Comparison of ENCODE assay signal across 30 cellular contexts in the genomic region with DNA sequence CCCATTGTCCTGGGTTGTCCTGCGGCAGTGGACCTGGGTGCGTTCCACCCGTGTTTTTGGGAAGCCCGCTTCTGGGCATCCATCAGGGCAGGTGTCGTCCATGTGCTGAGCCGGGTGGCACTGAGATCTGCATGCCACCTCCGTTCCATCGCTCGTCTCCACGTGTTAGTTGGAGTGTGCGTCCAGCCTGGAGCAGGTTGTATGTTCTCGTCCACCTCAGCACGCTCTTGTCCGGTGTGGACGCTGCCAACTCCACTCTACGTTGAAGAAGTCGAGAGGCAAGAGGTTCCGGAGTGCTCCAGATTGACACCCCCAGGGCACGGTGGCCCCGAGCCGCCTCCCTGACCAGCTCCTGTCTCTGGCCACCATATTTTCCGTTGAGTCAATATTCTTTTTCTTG.
"Had no signal": no experiment of that assay in that cellular context is flagged by ENCODE, and none has a peak within 500 bp of the region (broad histone marks: within the 10 kb centered on the region; RNA-seq: fewer than 3 reads in every experiment).

No MANE protein-coding gene starts in this region.

- FAIRE-seq: endometrium, frontal cortex had no signal

- H3K36me3 ChIP-seq: breast epithelium had no signal

- H3K4me3 ChIP-seq: ascending aorta, breast epithelium, cardiac muscle cell, colonic mucosa had no signal

- H3K27me3 ChIP-seq: ascending aorta, breast epithelium, cardiac muscle cell, colonic mucosa had no signal

- H3K9me3 ChIP-seq: breast epithelium, colonic mucosa had no signal

- H3K4me1 ChIP-seq: ascending aorta, breast epithelium, colonic mucosa had no signal

- DNase-seq: activated CD4-positive, alpha-beta memory T cell treated with anti-CD3 and anti-CD28 coated beads, Interleukin-2, amount 10 ng/mL, durations not matched to agents 7 days and 5 days; activated CD4-positive, alpha-beta T cell treated with anti-CD3 and anti-CD28 coated beads for 1 hour; activated CD4-positive, alpha-beta T cell treated with anti-CD3 and anti-CD28 coated beads for 4 hours; activated CD4-positive, alpha-beta T cell treated with anti-CD3 and anti-CD28 coated beads, Interleukin-2, amount 10 ng/mL, durations not matched to agents 7 days and 5 days; activated CD4-positive, alpha-beta T cell treated with anti-CD3 and anti-CD28 coated beads, Interleukin-2, amount 50 U/mL, for 4 hours; activated CD4-positive, CD25-positive, alpha-beta regulatory T cell; activated CD8-positive, alpha-beta memory T cell treated with anti-CD3 and anti-CD28 coated beads, Interleukin-2, amount 50 U/mL, for 48 hours; activated gamma-delta T cell; activated naive CD4-positive, alpha-beta T cell; activated naive CD4-positive, alpha-beta T cell treated with anti-CD3 and anti-CD28 coated beads, Interleukin-2, amount 10 ng/mL, durations not matched to agents 7 days and 5 days; activated naive CD8-positive, alpha-beta T cell treated with anti-CD3 and anti-CD28 coated beads, Interleukin-2, amount 10 ng/mL, durations not matched to agents 7 days and 5 days; activated T-cell treated with anti-CD3 and anti-CD28 coated beads for 4 hours; activated T-cell treated with anti-CD3 and anti-CD28 coated beads, Interleukin-2, amount 50 U/mL, for 24 hours; activated T-cell treated with anti-CD3 and anti-CD28 coated beads, Interleukin-2, amount 50 U/mL, for 72 hours; central memory CD4-positive, alpha-beta T cell; cerebellar nuclear complex; colonic mucosa; effector CD8-positive, alpha-beta T cell; foreskin fibroblast; head of caudate nucleus; T-helper 1 cell; T-helper 17 cell; T1000 had no signal

- H3K27ac ChIP-seq: ascending aorta, breast epithelium, cardiac muscle cell, colonic mucosa had no signal

- ATAC-seq: activated naive CD4-positive, alpha-beta T cell treated with anti-CD3 and anti-CD28 coated beads, Interleukin-2, amount 50 U/mL, for 72 hours; activated T-cell treated with anti-CD3 and anti-CD28 coated beads, Interleukin-2, amount 50 U/mL, for 72 hours; esophagus mucosa; T-helper 17 cell had no signal
